Comparison of ENCODE assay signal across 8 cellular contexts in the genomic region with DNA sequence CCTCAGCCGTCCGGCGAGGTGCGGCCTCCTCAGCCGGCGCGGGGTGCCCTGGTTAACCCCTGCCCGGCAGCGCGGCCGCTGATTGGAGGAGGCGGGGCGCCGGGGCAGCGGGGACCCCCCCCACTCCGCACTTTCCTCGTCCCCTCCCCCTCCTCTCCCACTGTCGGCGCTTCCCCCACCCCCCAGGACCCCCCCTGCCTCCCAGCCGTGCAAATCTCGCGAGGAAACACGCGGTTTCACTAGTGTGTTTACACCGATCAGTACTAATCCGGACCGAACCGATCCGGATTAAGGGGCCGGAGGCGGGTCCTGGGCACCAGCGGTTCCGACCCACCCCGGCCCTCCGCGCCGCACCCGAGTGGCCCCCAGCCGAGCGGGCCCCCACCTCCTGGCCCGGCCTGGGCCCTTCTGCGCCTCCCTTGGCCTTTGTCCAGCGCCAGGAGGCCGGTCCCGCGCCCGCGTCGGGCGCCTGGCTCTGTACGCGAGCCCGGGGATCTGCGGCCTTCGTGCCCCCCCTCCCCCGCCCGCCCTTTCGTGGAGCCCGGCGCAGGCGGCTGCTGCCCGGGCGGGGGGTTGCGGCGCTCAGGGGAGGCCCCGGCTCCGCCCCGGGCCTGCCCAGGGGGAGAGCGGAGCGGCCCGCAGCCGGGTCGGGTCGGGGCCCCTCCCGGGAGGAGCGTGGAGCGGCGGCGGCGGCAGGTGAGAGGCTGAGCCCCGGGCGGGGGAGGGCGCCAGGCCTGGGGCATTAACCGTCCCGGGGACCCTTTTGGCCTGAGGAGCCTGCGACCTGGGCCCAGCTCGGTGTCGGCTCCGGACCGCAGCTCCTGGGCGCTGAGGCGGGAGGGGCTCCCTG. TPM values are rescaled to one million over a fixed set of nuclear protein-coding genes. Genes with fewer than 3 reads are reported as not detected.
DNase-seq lines count a peak whose midpoint lies in the region; ATAC-seq and TF ChIP-seq lines count a peak whose summit lies in the region.
"Not testable (repeated sequence)": the region's sequence is repeated elsewhere in the genome, so short reads cannot be mapped to it uniquely, and the experiment has no call there.

No MANE protein-coding gene starts in this region.

- POLR2A ChIA-PET in activated CD4-positive, alpha-beta T cell treated with anti-CD3 and anti-CD28 coated beads for 36 hours (lab: Charles Lee): not testable (repeated sequence)

- not testable (repeated sequence) for TF ChIP-seq CTCF in AG10803 (conservative IDR thresholded peaks at IDR 0.05; ENCODE audit: low read length); choroid plexus epithelial cell (conservative IDR thresholded peaks at IDR 0.05; ENCODE audit: low read depth, low read length)

- H3K27ac Mint-ChIP-seq in activated CD4-positive, alpha-beta T cell treated with anti-CD3 and anti-CD28 coated beads for 36 hours: not testable (repeated sequence)

- ATAC-seq in HG03432 (IDR thresholded peaks at IDR 0.05; ENCODE audit: unreplicated experiment): peak; percentile 82
- peak; percentile 86 for ATAC-seq in activated CD4-positive, alpha-beta T cell treated with anti-CD3 and anti-CD28 coated beads for 36 hours

- H3K27me3 Mint-ChIP-seq in activated CD4-positive, alpha-beta T cell treated with anti-CD3 and anti-CD28 coated beads for 36 hours: not testable (repeated sequence)

- peaks cover 30% of the 10 kb centered on the region for H3K4me1 Mint-ChIP-seq in activated CD4-positive, alpha-beta T cell treated with anti-CD3 and anti-CD28 coated beads for 36 hours

- H3K4me3 ChIP-seq in AG10803 (ENCODE audit: low read length) (peak overlapping the region; percentile 76), choroid plexus epithelial cell (ENCODE audit: low read depth, low read length) (peak overlapping the region; percentile 73)

- intact Hi-C loops in activated CD4-positive, alpha-beta T cell treated with anti-CD3 and anti-CD28 coated beads for 36 hours (cut with DNase I, micrococcal nuclease): loop anchor here (1.0 to 10.0 kb wide), 10 partner anchors 55 to 1139 kb away; a partner anchor contains a TSS

- DNase-seq in AG10803 (ENCODE audit: low read depth) (peak; percentile 68), GM19240 (ENCODE audit: insufficient read length, low spot score) (peak; percentile 70), NCI-H460 (ENCODE audit: extremely low read depth, low read depth) (peak; percentile 83), choroid plexus epithelial cell (ENCODE audit: low read depth) (peak; percentile 78), kidney tubule cell (ENCODE audit: low spot score) (peak; percentile 85)
- DNase-seq in activated CD4-positive, alpha-beta T cell treated with anti-CD3 and anti-CD28 coated beads for 36 hours: peak; percentile 91
- DNase-seq in stimulated activated CD4-positive, alpha-beta T cell treated with anti-CD3 and anti-CD28 coated beads, Interleukin-15, amount 100 ng/mL, for 48 hours (ENCODE audit: low read depth in 2 of 2): peak; percentile 60 to 74

- CTCF ChIA-PET in activated CD4-positive, alpha-beta T cell treated with anti-CD3 and anti-CD28 coated beads for 36 hours (lab: Charles Lee): not testable (repeated sequence)

- H3K4me3 Mint-ChIP-seq in activated CD4-positive, alpha-beta T cell treated with anti-CD3 and anti-CD28 coated beads for 36 hours: peak overlapping the region; percentile 95

- H3K9me3 Mint-ChIP-seq in activated CD4-positive, alpha-beta T cell treated with anti-CD3 and anti-CD28 coated beads for 36 hours (ENCODE audit: low read depth): not testable (repeated sequence)

- H3K36me3 Mint-ChIP-seq in activated CD4-positive, alpha-beta T cell treated with anti-CD3 and anti-CD28 coated beads for 36 hours (ENCODE audit: low read depth): peaks cover 18% of the 10 kb centered on the region

RNA-seq across cellular contexts. Expression of a gene that starts 54.8 kb away (rescaled TPM):
- 44.0 and 44.8 TPM in 2 replicates for total RNA-seq in NCI-H460 (2014; rRNA removed; shearing (Covaris generic))
- 37.6 and 44.8 TPM in 2 replicates for polyA plus RNA-seq in NCI-H460 (2014; cell fraction: nucleus; rRNA removed)
- 10 to 100 TPM; 36.1 to 40.3 TPM for total RNA-seq in activated CD4-positive, alpha-beta T cell treated with anti-CD3 and anti-CD28 coated beads for 36 hours

Comparison
In these comparisons a context has a peak if more than half of its experiments do, and no peak if none do; other contexts are left out.
1. Peak in every context shown above with its lines: DNase-seq, ATAC-seq and H3K4me3 ChIP-seq.